Comparison of ENCODE assay signal across 15 cellular contexts in genomic region chr2:225534697-225535096, GRCh38.
A peak's percentile ranks its signal among the peaks of the same experiment; 100 is the strongest.
DNase-seq lines count a peak whose midpoint lies in the region; ATAC-seq and TF ChIP-seq lines count a peak whose summit lies in the region.
"Had no signal": no experiment of that assay in that cellular context is flagged by ENCODE, and none has a peak within 500 bp of the region (broad histone marks: within the 10 kb centered on the region; RNA-seq: fewer than 3 reads in every experiment).

No MANE protein-coding gene starts in this region.

- H3K4me1 ChIP-seq in PC-3 (ENCODE audit: insufficient read depth, low read length), result no peaks in the 10 kb centered on the region

- DNase-seq in ELR (ENCODE audit: low read depth) (peak; percentile 17), PC-3 (peak; percentile 4), fibroblast of villous mesenchyme (ENCODE audit: low read depth) (peak; percentile 37), NCI-H1930 (lab: John Stamatoyannopoulos, UW) (no peak), DMS79 treated with DMSO at 0.1 percent for 48 hours (lab: John Stamatoyannopoulos, UW) (no peak), GM19240 (ENCODE audit: insufficient read length, low spot score) (no peak)
- DNase-seq: AML-193, COR-L47, HCEC 1CT, NCI-H146, NCI-H510A treated with DMSO at 0.1 percent for 48 hours had no signal

- H3K4me3 Mint-ChIP-seq in stimulated activated memory B cell treated with anti-CD40 and anti-IgM and Interleukin-4, amounts not matched to agents 10 μg/mL and 1 μg/mL and 100 μg/mL, for 72 hours, result no peak overlapping the region
- H3K4me3 Mint-ChIP-seq: CD14-positive monocyte had no signal

- no peaks in the 10 kb centered on the region for H3K36me3 ChIP-seq in PC-3 (ENCODE audit: low read depth, low read length)

- H3K79me2 ChIP-seq in PC-3 (ENCODE audit: low read length), result no peaks in the 10 kb centered on the region

- no peak overlapping the region for H3K9ac ChIP-seq in PC-3 (ENCODE audit: low read length)

- H3K27ac Mint-ChIP-seq in stimulated activated memory B cell treated with anti-CD40 and anti-IgM and Interleukin-4, amounts not matched to agents 10 μg/mL and 1 μg/mL and 100 μg/mL, for 72 hours, result no peak overlapping the region
- H3K27ac Mint-ChIP-seq: CD14-positive monocyte had no signal

- H3K4me3 ChIP-seq in PC-3 (ENCODE audit: low read length), result no peak overlapping the region
- no peak overlapping the region for H3K4me3 ChIP-seq in fibroblast of villous mesenchyme (ENCODE audit: low read depth, low read length)

- ATAC-seq in PC-3, result peak; percentile 31; the same call in 1 of the 2 replicates
- ATAC-seq in stimulated activated memory B cell treated with anti-CD40 and anti-IgM and Interleukin-4, amounts not matched to agents 10 μg/mL and 1 μg/mL and 100 μg/mL, for 72 hours, result peak; percentile 24
- ATAC-seq: SK-N-SH treated with all-trans-retinoic acid at 6 μM for 48 hours had no signal

- intact Hi-C loops in PC-3 (cut with micrococcal nuclease), result no loop called here

- H3K27ac ChIP-seq in PC-3 (ENCODE audit: low read length), result no peak overlapping the region
- H3K27ac ChIP-seq: HL-60 had no signal

- H4K20me1 ChIP-seq in PC-3 (ENCODE audit: low read length), result no peaks in the 10 kb centered on the region

- no peaks in the 10 kb centered on the region for H3K9me2 ChIP-seq in PC-3 (replicated peaks; ENCODE audit: low read length)

- no TSS peak for BruUV-seq in PC-3 (replicated peaks; lab: Mats Ljungman, UMichigan)

- H3F3A ChIP-seq in PC-3 (ENCODE audit: low read length, unreplicated experiment), result no peaks in the 10 kb centered on the region

- H3K36me3 Mint-ChIP-seq in stimulated activated memory B cell treated with anti-CD40 and anti-IgM and Interleukin-4, amounts not matched to agents 10 μg/mL and 1 μg/mL and 100 μg/mL, for 72 hours, result no peaks in the 10 kb centered on the region
- H3K36me3 Mint-ChIP-seq: CD14-positive monocyte had no signal

- peaks cover 8% of the 10 kb centered on the region for H3K27me3 ChIP-seq in PC-3 (ENCODE audit: low read length)

- POLR2A ChIA-PET in PC-3 (lab: Charles Lee; ENCODE audit: unreplicated experiment), result no interaction called here

- no peaks in the 10 kb centered on the region for H3K9me3 ChIP-seq in PC-3 (ENCODE audit: low read length)

- no peaks in the 10 kb centered on the region for H3K4me1 Mint-ChIP-seq in stimulated activated memory B cell treated with anti-CD40 and anti-IgM and Interleukin-4, amounts not matched to agents 10 μg/mL and 1 μg/mL and 100 μg/mL, for 72 hours
- H3K4me1 Mint-ChIP-seq: CD14-positive monocyte had no signal

- peaks cover 2% of the 10 kb centered on the region for H3K9me3 Mint-ChIP-seq in stimulated activated memory B cell treated with anti-CD40 and anti-IgM and Interleukin-4, amounts not matched to agents 10 μg/mL and 1 μg/mL and 100 μg/mL, for 72 hours

- H3K4me2 ChIP-seq in PC-3 (ENCODE audit: low read length), result no peak overlapping the region

- no peak for TF ChIP-seq CTCF in PC-3 (conservative IDR thresholded peaks at IDR 0.05; ENCODE audit: low read depth, low read length)
- no peak for TF ChIP-seq CTCF in fibroblast of villous mesenchyme (IDR thresholded peaks at IDR 0.05; ENCODE audit: insufficient read depth, low read depth, low read length)

- no peaks in the 10 kb centered on the region for H3K27me3 Mint-ChIP-seq in stimulated activated memory B cell treated with anti-CD40 and anti-IgM and Interleukin-4, amounts not matched to agents 10 μg/mL and 1 μg/mL and 100 μg/mL, for 72 hours

- no peak overlapping the region for H2AFZ ChIP-seq in PC-3 (ENCODE audit: low read length)

- CTCF ChIA-PET in PC-3 (lab: Charles Lee), result no interaction called here

Comparison
In these comparisons a context has a peak if more than half of its experiments do, and no peak if none do; other contexts are left out.
1. DNase-seq: peak in ELR (single experiment), PC-3 (single experiment) and fibroblast of villous mesenchyme (single experiment); none in NCI-H1930 (0 of 2), DMS79 treated with DMSO at 0.1 percent for 48 hours (single experiment) and GM19240 (single experiment).